Comparison of ENCODE assay signal across 17 cellular contexts in genomic region chr2:15860760-15861159, GRCh38.
DNase-seq lines count a peak whose midpoint lies in the region; ATAC-seq and TF ChIP-seq lines count a peak whose summit lies in the region.
"Had no signal": no experiment of that assay in that cellular context is flagged by ENCODE, and none has a peak within 500 bp of the region (broad histone marks: within the 10 kb centered on the region; RNA-seq: fewer than 3 reads in every experiment).

No MANE protein-coding gene starts in this region.

- H3K14ac ChIP-seq in H9 (ENCODE audit: insufficient read depth, low read length), result no peak overlapping the region

- H2BK12ac ChIP-seq in H9 (ENCODE audit: insufficient read length, low read depth, low read length), result no peak overlapping the region

- DNase-seq in H9 (no peak), WERI-Rb-1 (no peak), left lobe of liver (ENCODE audit: low spot score) (peak; percentile 55), psoas muscle (no peak), sigmoid colon (no peak)
- DNase-seq in activated CD4-positive, alpha-beta T cell treated with anti-CD3 and anti-CD28 coated beads for 4 hours, result no peak
- DNase-seq: CD4-positive, alpha-beta T cell; DMS79; NCI-H1048; NCI-H1436 treated with DMSO at 0.1 percent for 48 hours; NCI-H2081 treated with DMSO at 0.1 percent for 48 hours; NCI-H510A; NCI-H774 had no signal

- H3K4me1 ChIP-seq in H9 (ENCODE audit: insufficient read depth, low read length) (no peaks in the 10 kb centered on the region; the same call in 1 of the 2 replicates), psoas muscle (no peaks in the 10 kb centered on the region), sigmoid colon (no peaks in the 10 kb centered on the region)

- no CpG with 5 or more reads among the region's 1 CpG for WGBS in H9 (ENCODE audit: extremely low coverage, insufficient read length, low lambda C conversion rate)
- 70 to 81% (median 77%) methylated on average over 1 of the region's 1 CpG for WGBS in psoas muscle, 3 donors
- WGBS in sigmoid colon, 2 donors, result 38 to 92% methylated on average over 1 of the region's 1 CpG

- H3K4me3 ChIP-seq in WERI-Rb-1 (ENCODE audit: low read depth, low read length) (no peak overlapping the region), psoas muscle (no peak overlapping the region), sigmoid colon (no peak overlapping the region)
- H3K4me3 ChIP-seq: K562 had no signal

- H3K4me2 ChIP-seq in H9 (ENCODE audit: insufficient read depth, insufficient read length, low read length), result no peak overlapping the region

- no peak overlapping the region for H4K91ac ChIP-seq in H9 (ENCODE audit: insufficient read length, low read depth, low read length)

- peaks cover 0 to 2% of the 10 kb centered on the region in 2 experiments; a peak in 1 of 4 replicates for H3K4me1 Mint-ChIP-seq in H9

- no peak overlapping the region for H3K18ac ChIP-seq in H9 (ENCODE audit: insufficient read length, low read depth, low read length)

- H3K27ac Mint-ChIP-seq in H9, result no peak overlapping the region
- H3K27ac Mint-ChIP-seq: CD4-positive, alpha-beta T cell had no signal

- H3T11ph ChIP-seq in H9 (ENCODE audit: low read length), result no peak overlapping the region

- intact Hi-C loops in psoas muscle (cut with DNase I) (no loop called here), sigmoid colon (cut with DNase I) (no loop called here)

- H3K4ac ChIP-seq in H9 (ENCODE audit: low read depth, low read length), result no peak overlapping the region

- H2BK5ac ChIP-seq in H9 (ENCODE audit: insufficient read length, low read length), result no peak overlapping the region

- TF ChIP-seq POLR2A in sigmoid colon (IDR thresholded peaks at IDR 0.05), result no peak

- H3K23ac ChIP-seq in H9 (ENCODE audit: insufficient read length, low read depth, low read length), result no peak overlapping the region

- TF ChIP-seq EP300 in sigmoid colon (IDR thresholded peaks at IDR 0.05), result no peak

- no peak overlapping the region for H2AFZ ChIP-seq in H9 (ENCODE audit: low read length)

- H3K79me2 ChIP-seq in H9 (ENCODE audit: insufficient read depth, low read length), result no peaks in the 10 kb centered on the region

- H4K8ac ChIP-seq in H9 (replicated peaks; ENCODE audit: insufficient read length, low read depth, low read length), result no peak overlapping the region

- no peaks in the 10 kb centered on the region for H3K36me3 Mint-ChIP-seq in H9 (ENCODE audit: insufficient read depth in 1 of 3, low read depth in 3 of 3)

- no peak overlapping the region for H3K56ac ChIP-seq in H9 (ENCODE audit: insufficient read length, low read depth, low read length)

- peak; percentile 34 for TF ChIP-seq CTCF in C4-2B (conservative IDR thresholded peaks at IDR 0.05)
- peak; percentile 69 for TF ChIP-seq CTCF in H9 (conservative IDR thresholded peaks at IDR 0.05)
- 0 out of 2 replicates have a peak, but pooled peaks have one; percentile 38 for TF ChIP-seq CTCF in WERI-Rb-1 (IDR thresholded peaks at IDR 0.05; ENCODE audit: low read depth, low read length)
- no peak for TF ChIP-seq CTCF in psoas muscle (IDR thresholded peaks at IDR 0.05)
- TF ChIP-seq CTCF in sigmoid colon (IDR thresholded peaks at IDR 0.05), result no peak

- no peaks in the 10 kb centered on the region for H3K23me2 ChIP-seq in H9 (ENCODE audit: insufficient read length, low read depth, low read length, poor library complexity, severe bottlenecking)

- ATAC-seq in left lobe of liver (peak; percentile 79), GM21390 (IDR thresholded peaks at IDR 0.05; ENCODE audit: unreplicated experiment) (no peak), psoas muscle (no peak)
- ATAC-seq: K562, Panc1 had no signal

- no peak overlapping the region for H2AK5ac ChIP-seq in H9 (ENCODE audit: insufficient read length, low read length)

- H4K20me1 ChIP-seq in H9 (ENCODE audit: control insufficient read depth, insufficient read depth, insufficient read length), result no peaks in the 10 kb centered on the region

- no peaks in the 10 kb centered on the region for H3K27me3 Mint-ChIP-seq in H9 (ENCODE audit: low read depth)

- no peaks in the 10 kb centered on the region for H3K79me1 ChIP-seq in H9 (ENCODE audit: insufficient read depth, low read depth, low read length, poor library complexity, severe bottlenecking)

- no peak overlapping the region for H2BK15ac ChIP-seq in H9 (ENCODE audit: low read depth, low read length)

- no peak overlapping the region for H3K4me3 Mint-ChIP-seq in H9
- H3K4me3 Mint-ChIP-seq: CD4-positive, alpha-beta T cell had no signal

- H3K9ac ChIP-seq in H9 (ENCODE audit: extremely low read depth, insufficient read length, low read length), result no peak overlapping the region

- no peaks in the 10 kb centered on the region for H3K27me3 ChIP-seq in H9 (ENCODE audit: insufficient read depth, low read length)
- H3K27me3 ChIP-seq in WERI-Rb-1 (ENCODE audit: insufficient read depth, low read depth, severe bottlenecking), result no peaks in the 10 kb centered on the region
- peaks cover 0 to 3% (median 0%) of the 10 kb centered on the region in 3 donors for H3K27me3 ChIP-seq in psoas muscle (ENCODE audit: insufficient read depth in 3 of 3, low read length in 2 of 3)
- H3K27me3 ChIP-seq in sigmoid colon, result no peaks in the 10 kb centered on the region

- H3K27ac ChIP-seq in C4-2B (no peak overlapping the region), H9 (ENCODE audit: insufficient read length, low read depth, low read length) (no peak overlapping the region), WERI-Rb-1 (no peak overlapping the region), psoas muscle (no peak overlapping the region), sigmoid colon (no peak overlapping the region)

- H3K9me3 ChIP-seq in H9 (ENCODE audit: control insufficient read depth, low read depth, low read length) (no peaks in the 10 kb centered on the region), WERI-Rb-1 (ENCODE audit: severe bottlenecking) (no peaks in the 10 kb centered on the region), psoas muscle (no peaks in the 10 kb centered on the region), sigmoid colon (no peaks in the 10 kb centered on the region)

- H3K9me3 Mint-ChIP-seq in H9, result no peaks in the 10 kb centered on the region

- no peak overlapping the region for H4K5ac ChIP-seq in H9 (ENCODE audit: insufficient read length, low read depth, low read length)

- H2BK120ac ChIP-seq in H9 (ENCODE audit: low read depth, low read length, poor library complexity, severe bottlenecking), result no peak overlapping the region

- H3K36me3 ChIP-seq in WERI-Rb-1 (no peaks in the 10 kb centered on the region), psoas muscle (ENCODE audit: insufficient read depth in 1 of 2, low read depth in 1 of 2) (no peaks in the 10 kb centered on the region), sigmoid colon (no peaks in the 10 kb centered on the region)

- no peak overlapping the region for H2BK20ac ChIP-seq in H9 (ENCODE audit: low read depth, low read length, poor library complexity, severe bottlenecking)

Comparison
In these comparisons a context has a peak if more than half of its experiments do, and no peak if none do; other contexts are left out.
1. CTCF ChIP-seq: peak in C4-2B (single experiment), H9 (single experiment) and WERI-Rb-1 (single experiment); none in psoas muscle (single experiment) and sigmoid colon (0 of 4).